26 cellular contexts compared by ENCODE assay signal in the genomic region with DNA sequence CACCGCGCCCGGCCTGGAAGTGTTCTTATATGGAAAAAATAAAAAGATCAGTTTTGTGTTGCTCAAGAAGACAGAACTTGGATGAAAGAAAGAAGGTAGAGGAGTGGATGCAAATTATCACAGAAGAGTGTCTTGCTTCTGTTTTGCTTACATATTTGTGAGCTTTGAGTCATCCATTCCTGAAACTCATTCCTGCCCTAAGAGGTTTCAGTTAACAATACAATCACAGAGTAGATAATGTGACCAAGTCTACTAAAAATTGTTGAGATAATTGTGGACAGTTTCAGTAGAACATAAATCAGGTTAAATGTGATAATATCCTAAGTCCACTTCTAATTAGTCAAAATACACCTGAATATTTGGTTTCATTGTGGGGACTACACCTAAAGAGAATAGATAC. TPM values are rescaled to one million over a fixed set of nuclear protein-coding genes. Genes with fewer than 3 reads are reported as not detected.
A peak's percentile ranks its signal among the peaks of the same experiment; 100 is the strongest.
DNase-seq lines count a peak whose midpoint lies in the region; ATAC-seq and TF ChIP-seq lines count a peak whose summit lies in the region.
"Had no signal": no experiment of that assay in that cellular context is flagged by ENCODE, and none has a peak within 500 bp of the region (broad histone marks: within the 10 kb centered on the region; RNA-seq: fewer than 3 reads in every experiment).

No MANE protein-coding gene starts in this region.

- in situ Hi-C loops in mammary epithelial cell (cut with MboI; ENCODE audit: low sequenced_read_pairs in 2 of 2), result no loop called here

- H3K27ac Mint-ChIP-seq in MCF 10A (ENCODE audit: low read depth, unreplicated experiment), result no peak overlapping the region
- H3K27ac Mint-ChIP-seq: CD14-positive monocyte; endodermal cell; stimulated activated naive CD8-positive, alpha-beta T cell treated with anti-CD3 and anti-CD28 coated beads, Interleukin-15, Interleukin-2, amounts not matched to agents 100 ng/mL and 50 ng/mL, for 24 hours had no signal

- H3K4me2 ChIP-seq in mammary epithelial cell (ENCODE audit: insufficient read depth, low read depth, low read length), result no peak overlapping the region

- peaks cover 4% of the 10 kb centered on the region for H3K36me3 Mint-ChIP-seq in MCF 10A (ENCODE audit: insufficient read depth, unreplicated experiment)
- H3K36me3 Mint-ChIP-seq: CD14-positive monocyte had no signal

- H3K9me3 ChIP-seq in mammary epithelial cell (replicated peaks; ENCODE audit: insufficient read depth, low read length) (no peaks in the 10 kb centered on the region), adipocyte (ENCODE audit: control insufficient read depth, low read length) (no peaks in the 10 kb centered on the region), MG63 (no peaks in the 10 kb centered on the region)
- H3K9me3 ChIP-seq: ascending aorta, transverse colon had no signal

- no peaks in the 10 kb centered on the region for H3K79me2 ChIP-seq in mammary epithelial cell (ENCODE audit: insufficient read depth, low read length)

- no peaks in the 10 kb centered on the region for H4K20me1 ChIP-seq in mammary epithelial cell (ENCODE audit: insufficient read depth, low read length)

- H3K4me3 Mint-ChIP-seq in MCF 10A (ENCODE audit: unreplicated experiment), result no peak overlapping the region
- H3K4me3 Mint-ChIP-seq: CD14-positive monocyte; endodermal cell; nephron; stimulated activated naive CD8-positive, alpha-beta T cell treated with anti-CD3 and anti-CD28 coated beads, Interleukin-15, Interleukin-2, amounts not matched to agents 100 ng/mL and 50 ng/mL, for 24 hours had no signal

- CTCF ChIA-PET in mammary epithelial cell (lab: Charles Lee; ENCODE audit: low non-redundant PET) (no interaction called here), MCF 10A (lab: Yijun Ruan, JAX) (no interaction called here)

- H2AFZ ChIP-seq in mammary epithelial cell (ENCODE audit: low read depth, low read length), result no peak overlapping the region

- POLR2A ChIA-PET in MCF 10A (lab: Yijun Ruan, JAX), result interaction anchor here (0.6 kb wide), 1 partner anchor 9 kb away, joined by 3 read pairs; no protein-coding TSS in a partner anchor

- H3K4me1 Mint-ChIP-seq in MCF 10A (ENCODE audit: insufficient read depth, unreplicated experiment), result no peaks in the 10 kb centered on the region
- H3K4me1 Mint-ChIP-seq: CD14-positive monocyte had no signal

- TF ChIP-seq CTCF in mammary epithelial cell (conservative IDR thresholded peaks at IDR 0.05 in 1 of 2, IDR thresholded peaks at IDR 0.05 in 1 of 2; ENCODE audit: extremely low read depth in 1 of 2, insufficient read depth in 1 of 2, low read depth in 1 of 2, low read length in 2 of 2), result no peak
- no peak for TF ChIP-seq CTCF in MCF 10A (IDR thresholded peaks at IDR 0.05; ENCODE audit: unreplicated experiment)
- no peak for TF ChIP-seq CTCF in fibroblast of villous mesenchyme (IDR thresholded peaks at IDR 0.05; ENCODE audit: insufficient read depth, low read depth, low read length)

- dilution Hi-C loops in mammary epithelial cell (cut with HindIII; ENCODE audit: low sequenced_read_pairs), result no loop called here

- DNase-seq in mammary epithelial cell (peak; percentile 7), MCF 10A (ENCODE audit: unreplicated experiment) (no peak), adipocyte (ENCODE audit: low read depth) (peak; percentile 18), fibroblast of villous mesenchyme (ENCODE audit: low read depth) (peak; percentile 72), MG63 (no peak), Right ventricle myocardium inferior (ENCODE audit: missing footprints) (no peak)
- DNase-seq in activated effector memory CD4-positive, alpha-beta T cell treated with Interleukin-2 at 50 U/mL for 16 hours, result no peak
- DNase-seq: activated CD4-positive, alpha-beta T cell treated with anti-CD3 and anti-CD28 coated beads for 4 hours; activated CD8-positive, alpha-beta memory T cell treated with anti-CD3 and anti-CD28 coated beads, Interleukin-2, amount 50 U/mL, for 48 hours; endodermal cell; foreskin melanocyte; GF-D8; Karpas-422; NCI-H1092 treated with DMSO at 0.1 percent for 48 hours; NCI-H524 treated with DMSO at 0.1 percent for 48 hours; stimulated activated CD4-positive, alpha-beta T cell treated with anti-CD3 and anti-CD28 coated beads, Interleukin-2, amount 100 ng/mL, for 24 hours; transverse colon had no signal

- no TSS peak for BruUV-seq in mammary epithelial cell (replicated peaks; lab: Mats Ljungman, UMichigan)
- BruUV-seq in MCF 10A (replicated peaks; lab: Mats Ljungman, UMichigan), result no TSS peak

- H3K9me3 Mint-ChIP-seq in MCF 10A (ENCODE audit: unreplicated experiment), result no peaks in the 10 kb centered on the region
- H3K9me3 Mint-ChIP-seq: endodermal cell; nephron; stimulated activated naive CD8-positive, alpha-beta T cell treated with anti-CD3 and anti-CD28 coated beads, Interleukin-15, Interleukin-2, amounts not matched to agents 100 ng/mL and 50 ng/mL, for 24 hours had no signal

- no peaks in the 10 kb centered on the region for H3K36me3 ChIP-seq in mammary epithelial cell (ENCODE audit: insufficient read depth, low read length)
- H3K36me3 ChIP-seq in adipocyte (ENCODE audit: control insufficient read depth, insufficient read depth, low read length, severe bottlenecking), result no peaks in the 10 kb centered on the region
- no peaks in the 10 kb centered on the region for H3K36me3 ChIP-seq in MG63
- H3K36me3 ChIP-seq: ascending aorta, transverse colon had no signal

- H3K27ac ChIP-seq in mammary epithelial cell (ENCODE audit: insufficient read depth, low read depth, low read length), result no peak overlapping the region
- H3K27ac ChIP-seq: 22Rv1, ascending aorta had no signal

- 84% methylated on average over 3 of the region's 3 CpGs for WGBS in mammary epithelial cell (ENCODE audit: low coverage, missing lambda C conversion rate)

- intact Hi-C loops in mammary epithelial cell (cut with micrococcal nuclease), result no loop called here
- intact Hi-C loops in MCF 10A (cut with micrococcal nuclease), result no loop called here
- intact Hi-C loops in Right ventricle myocardium inferior (cut with DNase I), result no loop called here

- H3K4me1 ChIP-seq in mammary epithelial cell (ENCODE audit: insufficient read depth, low read length) (no peaks in the 10 kb centered on the region), adipocyte (ENCODE audit: control insufficient read depth, insufficient read depth, low read length) (no peaks in the 10 kb centered on the region)
- H3K4me1 ChIP-seq: ascending aorta, transverse colon had no signal

- H3K27me3 ChIP-seq in mammary epithelial cell (ENCODE audit: insufficient read depth, low read length), result peaks cover 4% of the 10 kb centered on the region
- peaks cover 19% of the 10 kb centered on the region for H3K27me3 ChIP-seq in adipocyte (replicated peaks; ENCODE audit: control insufficient read depth, insufficient read depth, low read length)
- no peaks in the 10 kb centered on the region for H3K27me3 ChIP-seq in MG63
- H3K27me3 ChIP-seq: ascending aorta, transverse colon had no signal

- ATAC-seq in Right ventricle myocardium inferior (no peak), GM18511 (IDR thresholded peaks at IDR 0.05; ENCODE audit: unreplicated experiment) (no peak)

- no peak overlapping the region for H3K4me3 ChIP-seq in mammary epithelial cell (replicated peaks in 1 of 3; ENCODE audit: insufficient read depth in 1 of 3, low read depth in 2 of 3, low read length in 3 of 3)
- H3K4me3 ChIP-seq in adipocyte (ENCODE audit: low read length), result no peak overlapping the region
- no peak overlapping the region for H3K4me3 ChIP-seq in fibroblast of villous mesenchyme (ENCODE audit: low read depth, low read length)
- no peak overlapping the region for H3K4me3 ChIP-seq in MG63
- H3K4me3 ChIP-seq: ascending aorta, transverse colon had no signal

- peaks cover 78% of the 10 kb centered on the region for H3K27me3 Mint-ChIP-seq in MCF 10A (ENCODE audit: insufficient read depth, unreplicated experiment)
- H3K27me3 Mint-ChIP-seq: stimulated activated naive CD8-positive, alpha-beta T cell treated with anti-CD3 and anti-CD28 coated beads, Interleukin-15, Interleukin-2, amounts not matched to agents 100 ng/mL and 50 ng/mL, for 24 hours had no signal

- no peak overlapping the region for H3K9ac ChIP-seq in mammary epithelial cell (ENCODE audit: insufficient read depth, low read length)
- no peak overlapping the region for H3K9ac ChIP-seq in adipocyte (ENCODE audit: low read length)

RNA-seq across cellular contexts. Expression of a gene that starts 26.4 kb away (rescaled TPM):
- under 1 TPM in 1 of 2 donors, not detected in 1; 0.33 TPM for total RNA-seq in mammary epithelial cell
- polyA plus RNA-seq in mammary epithelial cell, result not detected
- polyA minus RNA-seq in mammary epithelial cell, result not detected
- 0.44 and 0.68 TPM in 2 replicates for total RNA-seq in MCF 10A (2022)
- total RNA-seq in fibroblast of villous mesenchyme, result 5.8 and 8.2 TPM in 2 replicates
- total RNA-seq in MG63 (2014; rRNA removed; shearing (Covaris generic); ENCODE audit: low replicate concordance), result 0.46 and 1.1 TPM in 2 replicates
- total RNA-seq in Right ventricle myocardium inferior, result 1.4 TPM
- total RNA-seq: HT-29 had no signal
- polyA plus RNA-seq: CD14-positive monocyte had no signal

RNA-seq across cellular contexts. Expression of a gene that starts 29.2 kb away (rescaled TPM):
- total RNA-seq in mammary epithelial cell, result not detected
- polyA plus RNA-seq in mammary epithelial cell, result not detected
- not detected for polyA minus RNA-seq in mammary epithelial cell
- total RNA-seq in MCF 10A (2022), result not detected in 2 replicates
- total RNA-seq in fibroblast of villous mesenchyme, result not detected in 2 replicates
- total RNA-seq in MG63 (2014; rRNA removed; shearing (Covaris generic); ENCODE audit: low replicate concordance), result not detected in 2 replicates
- total RNA-seq in Right ventricle myocardium inferior, result not detected
- total RNA-seq: ascending aorta, endodermal cell, HT-29, kidney, posterior vena cava, transverse colon had no signal
- polyA plus RNA-seq: CD14-positive monocyte had no signal

Comparison
In these comparisons a context has a peak if more than half of its experiments do, and no peak if none do; other contexts are left out.
1. DNase-seq: peak in mammary epithelial cell (single experiment), adipocyte (single experiment) and fibroblast of villous mesenchyme (single experiment); none in MCF 10A (single experiment), MG63 (single experiment), Right ventricle myocardium inferior (single experiment) and activated effector memory CD4-positive, alpha-beta T cell treated with Interleukin-2 at 50 U/mL for 16 hours (single experiment).